ENCODE assay signal across 17 cellular contexts in genomic region chr4:19009886-19010285, GRCh38.
DNase-seq lines count a peak whose midpoint lies in the region; ATAC-seq and TF ChIP-seq lines count a peak whose summit lies in the region.
"Had no signal": no experiment of that assay in that cellular context is flagged by ENCODE, and none has a peak within 500 bp of the region (broad histone marks: within the 10 kb centered on the region; RNA-seq: fewer than 3 reads in every experiment).

No MANE protein-coding gene starts in this region.

- no peaks in the 10 kb centered on the region for H3K9me3 Mint-ChIP-seq in nephron
- H3K9me3 Mint-ChIP-seq in type B pancreatic cell, result no peaks in the 10 kb centered on the region
- peaks cover 5 to 6% of the 10 kb centered on the region in 2 donors for H3K9me3 Mint-ChIP-seq in stimulated activated naive CD8-positive, alpha-beta T cell treated with anti-CD3 and anti-CD28 coated beads, Interleukin-15, amount 100 ng/mL, for 72 hours
- peaks cover 5% of the 10 kb centered on the region for H3K9me3 Mint-ChIP-seq in activated CD4-positive, alpha-beta T cell treated with anti-CD3 and anti-CD28 coated beads, Interleukin-2, amount 10 ng/mL, durations not matched to agents 7 days and 5 days

- H3K36me3 Mint-ChIP-seq in nephron (ENCODE audit: low read depth) (no peaks in the 10 kb centered on the region), type B pancreatic cell (no peaks in the 10 kb centered on the region)
- H3K36me3 Mint-ChIP-seq in activated CD4-positive, alpha-beta T cell treated with anti-CD3 and anti-CD28 coated beads, Interleukin-2, amount 10 ng/mL, durations not matched to agents 7 days and 5 days (ENCODE audit: low read depth), result no peaks in the 10 kb centered on the region
- H3K36me3 Mint-ChIP-seq: CD8-positive, alpha-beta memory T cell had no signal

- H3K4me1 Mint-ChIP-seq in nephron (peaks cover 28% of the 10 kb centered on the region), type B pancreatic cell (ENCODE audit: unreplicated experiment) (peaks cover 43% of the 10 kb centered on the region)
- H3K4me1 Mint-ChIP-seq in stimulated activated naive CD8-positive, alpha-beta T cell treated with anti-CD3 and anti-CD28 coated beads, Interleukin-15, amount 100 ng/mL, for 72 hours, result no peaks in the 10 kb centered on the region
- H3K4me1 Mint-ChIP-seq in activated CD4-positive, alpha-beta T cell treated with anti-CD3 and anti-CD28 coated beads, Interleukin-2, amount 10 ng/mL, durations not matched to agents 7 days and 5 days, result no peaks in the 10 kb centered on the region
- H3K4me1 Mint-ChIP-seq: CD4-positive, CD25-positive, alpha-beta regulatory T cell; CD8-positive, alpha-beta memory T cell; IgD-negative memory B cell had no signal

- peak overlapping the region; percentile 58 to 87 (median 75) for H3K27ac Mint-ChIP-seq in nephron
- peak overlapping the region; percentile 46 for H3K27ac Mint-ChIP-seq in type B pancreatic cell
- no peak overlapping the region for H3K27ac Mint-ChIP-seq in stimulated activated naive CD8-positive, alpha-beta T cell treated with anti-CD3 and anti-CD28 coated beads, Interleukin-15, amount 100 ng/mL, for 72 hours
- no peak overlapping the region for H3K27ac Mint-ChIP-seq in activated CD4-positive, alpha-beta T cell treated with anti-CD3 and anti-CD28 coated beads, Interleukin-2, amount 10 ng/mL, durations not matched to agents 7 days and 5 days
- H3K27ac Mint-ChIP-seq: CD4-positive, CD25-positive, alpha-beta regulatory T cell; CD8-positive, alpha-beta memory T cell; IgD-negative memory B cell had no signal

- H3K4me1 ChIP-seq in colonic mucosa, result no peaks in the 10 kb centered on the region
- H3K4me1 ChIP-seq: BE2C had no signal

- CTCF ChIA-PET in activated CD4-positive, alpha-beta T cell treated with anti-CD3 and anti-CD28 coated beads, Interleukin-2, amount 10 ng/mL, durations not matched to agents 7 days and 5 days (lab: Charles Lee), result no interaction called here

- H3K4me3 ChIP-seq in fibroblast of villous mesenchyme (ENCODE audit: low read depth, low read length), result no peak overlapping the region
- H3K4me3 ChIP-seq in colonic mucosa, result no peak overlapping the region

- no peak overlapping the region for H3K9ac ChIP-seq in colonic mucosa (ENCODE audit: low read depth in 2 of 2, low read length in 2 of 2)

- no peaks in the 10 kb centered on the region for H3K27me3 ChIP-seq in colonic mucosa
- H3K27me3 ChIP-seq: BE2C had no signal

- H3K4me3 Mint-ChIP-seq in nephron (no peak overlapping the region), type B pancreatic cell (peak overlapping the region; percentile 12)
- no peak overlapping the region for H3K4me3 Mint-ChIP-seq in stimulated activated naive CD8-positive, alpha-beta T cell treated with anti-CD3 and anti-CD28 coated beads, Interleukin-15, amount 100 ng/mL, for 72 hours
- H3K4me3 Mint-ChIP-seq in activated CD4-positive, alpha-beta T cell treated with anti-CD3 and anti-CD28 coated beads, Interleukin-2, amount 10 ng/mL, durations not matched to agents 7 days and 5 days, result no peak overlapping the region
- H3K4me3 Mint-ChIP-seq: CD4-positive, CD25-positive, alpha-beta regulatory T cell; CD8-positive, alpha-beta memory T cell; H9; IgD-negative memory B cell had no signal

- no peaks in the 10 kb centered on the region for H3K9me3 ChIP-seq in colonic mucosa
- H3K9me3 ChIP-seq: BE2C had no signal

- peak; percentile 45 for DNase-seq in amniotic epithelial cell (ENCODE audit: low read depth)
- DNase-seq in fibroblast of villous mesenchyme (ENCODE audit: low read depth), result peak; percentile 73
- no peak for DNase-seq in type B pancreatic cell (ENCODE audit: extremely low spot score, unreplicated experiment)
- no peak for DNase-seq in stimulated activated naive CD8-positive, alpha-beta T cell treated with anti-CD3 and anti-CD28 coated beads, Interleukin-15, amount 100 ng/mL, for 72 hours
- DNase-seq in colonic mucosa, result no peak
- no peak for DNase-seq in activated CD4-positive, alpha-beta T cell treated with anti-CD3 and anti-CD28 coated beads, Interleukin-2, amount 10 ng/mL, durations not matched to agents 7 days and 5 days
- DNase-seq: BE2C; C1 segment of cervical spinal cord; Caco-2; CD4-positive, CD25-positive, alpha-beta regulatory T cell; CD8-positive, alpha-beta memory T cell; GF-D8; GOT3; H9 had no signal

- intact Hi-C loops in colonic mucosa (cut with DNase I), result no loop called here

- TF ChIP-seq CTCF in fibroblast of villous mesenchyme (IDR thresholded peaks at IDR 0.05; ENCODE audit: insufficient read depth, low read depth, low read length), result no peak
- no peak for TF ChIP-seq CTCF in nephron (IDR thresholded peaks at IDR 0.05; ENCODE audit: unreplicated experiment in 3 of 3)
- TF ChIP-seq CTCF in type B pancreatic cell (conservative IDR thresholded peaks at IDR 0.05), result no peak
- no peak for TF ChIP-seq CTCF in colonic mucosa (IDR thresholded peaks at IDR 0.05)

- no peak overlapping the region for H3K27ac ChIP-seq in colonic mucosa

- H3K36me3 ChIP-seq in colonic mucosa, result no peaks in the 10 kb centered on the region
- H3K36me3 ChIP-seq: BE2C had no signal

- POLR2A ChIA-PET in activated CD4-positive, alpha-beta T cell treated with anti-CD3 and anti-CD28 coated beads, Interleukin-2, amount 10 ng/mL, durations not matched to agents 7 days and 5 days (lab: Charles Lee), result no interaction called here

- ATAC-seq in stimulated activated naive CD8-positive, alpha-beta T cell treated with anti-CD3 and anti-CD28 coated beads, Interleukin-15, amount 100 ng/mL, for 72 hours, result no peak
- ATAC-seq: HepG2 had no signal

- H3K27me3 Mint-ChIP-seq in nephron (ENCODE audit: low read depth) (no peaks in the 10 kb centered on the region), type B pancreatic cell (no peaks in the 10 kb centered on the region)
- H3K27me3 Mint-ChIP-seq in stimulated activated naive CD8-positive, alpha-beta T cell treated with anti-CD3 and anti-CD28 coated beads, Interleukin-15, amount 100 ng/mL, for 72 hours, result no peaks in the 10 kb centered on the region
- no peaks in the 10 kb centered on the region for H3K27me3 Mint-ChIP-seq in activated CD4-positive, alpha-beta T cell treated with anti-CD3 and anti-CD28 coated beads, Interleukin-2, amount 10 ng/mL, durations not matched to agents 7 days and 5 days
- H3K27me3 Mint-ChIP-seq: CD4-positive, CD25-positive, alpha-beta regulatory T cell; CD8-positive, alpha-beta memory T cell; IgD-negative memory B cell had no signal

Comparison
In these comparisons a context has a peak if more than half of its experiments do, and no peak if none do; other contexts are left out.
1. DNase-seq: peak in amniotic epithelial cell (single experiment) and fibroblast of villous mesenchyme (single experiment); none in type B pancreatic cell (single experiment), stimulated activated naive CD8-positive, alpha-beta T cell treated with anti-CD3 and anti-CD28 coated beads, Interleukin-15, amount 100 ng/mL, for 72 hours (0 of 2), colonic mucosa (single experiment) and activated CD4-positive, alpha-beta T cell treated with anti-CD3 and anti-CD28 coated beads, Interleukin-2, amount 10 ng/mL, durations not matched to agents 7 days and 5 days (single experiment).
2. H3K27ac Mint-ChIP-seq: peak in nephron (3 of 3) and type B pancreatic cell (single experiment); none in stimulated activated naive CD8-positive, alpha-beta T cell treated with anti-CD3 and anti-CD28 coated beads, Interleukin-15, amount 100 ng/mL, for 72 hours (0 of 2) and activated CD4-positive, alpha-beta T cell treated with anti-CD3 and anti-CD28 coated beads, Interleukin-2, amount 10 ng/mL, durations not matched to agents 7 days and 5 days (single experiment).